8 cellular contexts compared by ENCODE assay signal in genomic region chr12:121577443-121578180, GRCh38. TPM values are rescaled to one million over a fixed set of nuclear protein-coding genes. Genes with fewer than 3 reads are reported as not detected.
A peak's percentile ranks its signal among the peaks of the same experiment; 100 is the strongest.
DNase-seq lines count a peak whose midpoint lies in the region; ATAC-seq lines count a peak whose summit lies in the region.

No MANE protein-coding gene starts in this region.

- DNase-seq in NCI-H1417 (lab: John Stamatoyannopoulos, UW) (peak in 2 of 3 experiments; percentile 32 to 75), NCI-H1417 treated with DMSO at 0.1 percent for 48 hours (lab: John Stamatoyannopoulos, UW) (no peak), T-helper 17 cell (no peak), glomerular visceral epithelial cell (ENCODE audit: extremely low spot score) (peak; percentile 56), NK-92 (lab: John Stamatoyannopoulos, UW; ENCODE audit: unreplicated experiment) (no peak), putamen (ENCODE audit: low spot score) (no peak), NCI-H2029 (lab: John Stamatoyannopoulos, UW) (no peak)

- H3K9ac ChIP-seq in skeletal muscle tissue (ENCODE audit: low read depth in 1 of 3, low read length in 3 of 3): peak overlapping the region in 1 of 3 donors; percentile 40

- peaks cover 2% of the 10 kb centered on the region for H3K36me3 Mint-ChIP-seq in T-helper 17 cell (ENCODE audit: low read depth)

- peaks cover 6 to 19% (median 8%) of the 10 kb centered on the region in 3 donors for H3K36me3 ChIP-seq in skeletal muscle tissue (ENCODE audit: control insufficient read depth in 3 of 3, insufficient read depth in 3 of 3, low read length in 3 of 3)

- no peak for ATAC-seq in T-helper 17 cell

- no peak overlapping the region for H3K4me3 ChIP-seq in skeletal muscle tissue (ENCODE audit: low read length in 3 of 3)

- peaks cover 30% of the 10 kb centered on the region for H3K4me1 Mint-ChIP-seq in T-helper 17 cell

- peak overlapping the region; percentile 61 for H3K27ac Mint-ChIP-seq in T-helper 17 cell

- H3K4me1 ChIP-seq in skeletal muscle tissue (ENCODE audit: control insufficient read depth in 3 of 3, insufficient read depth in 3 of 3, low read length in 3 of 3): peaks cover 21 to 41% (median 40%) of the 10 kb centered on the region in 3 donors

- H3K9me3 ChIP-seq in T-helper 17 cell (ENCODE audit: control insufficient read depth, low read length, poor library complexity, severe bottlenecking) (no peaks in the 10 kb centered on the region), skeletal muscle tissue (ENCODE audit: control insufficient read depth in 3 of 3, low read length in 3 of 3) (no peaks in the 10 kb centered on the region)

- H3K27me3 Mint-ChIP-seq in T-helper 17 cell: no peaks in the 10 kb centered on the region

- H3K27me3 ChIP-seq in skeletal muscle tissue (ENCODE audit: control insufficient read depth in 3 of 3, insufficient read depth in 3 of 3, low read length in 3 of 3): no peaks in the 10 kb centered on the region

- peak overlapping the region; percentile 47 for H3K27ac ChIP-seq in skeletal muscle tissue (ENCODE audit: low read depth, low read length)

- H3K4me3 Mint-ChIP-seq in T-helper 17 cell: peak overlapping the region; percentile 61

RNA-seq across cellular contexts. Expression of gene KDM2B, which starts 3.2 kb away (rescaled TPM):
- total RNA-seq in T-helper 17 cell (10 to 100 TPM; 87.6 to 94.0 TPM), skeletal muscle tissue (28.7 TPM)

RNA-seq across cellular contexts. Expression of gene ORAI1, which starts 48.7 kb away (rescaled TPM):
- total RNA-seq in T-helper 17 cell (10 to 100 TPM; 51.3 to 52.0 TPM), skeletal muscle tissue (10.4 TPM)

Comparison
In these comparisons a context has a peak if more than half of its experiments do, and no peak if none do; other contexts are left out.
1. DNase-seq: peak in NCI-H1417 (2 of 3) and glomerular visceral epithelial cell (single experiment); none in NCI-H1417 treated with DMSO at 0.1 percent for 48 hours (single experiment), T-helper 17 cell (0 of 3), NK-92 (single experiment), putamen (single experiment) and NCI-H2029 (single experiment).